Comparison of ENCODE assay signal across 11 cellular contexts in genomic region chr3:46299608-46300460, GRCh38. TPM values are rescaled to one million over a fixed set of nuclear protein-coding genes. Genes with fewer than 3 reads are reported as not detected.
A peak's percentile ranks its signal among the peaks of the same experiment; 100 is the strongest.
DNase-seq lines count a peak whose midpoint lies in the region; ATAC-seq lines count a peak whose summit lies in the region.
"Had no signal": no experiment of that assay in that cellular context is flagged by ENCODE, and none has a peak within 500 bp of the region (broad histone marks: within the 10 kb centered on the region; RNA-seq: fewer than 3 reads in every experiment).

No MANE protein-coding gene starts in this region.

- ATAC-seq in activated CD8-positive, alpha-beta T cell treated with anti-CD3 and anti-CD28 coated beads, Interleukin-2, amount 10 ng/mL, durations not matched to agents 7 days and 5 days = peak; percentile 31
- peak; percentile 68 to 78 for ATAC-seq in stimulated activated naive B cell treated with anti-CD40 and anti-IgM and Interleukin-4, amounts not matched to agents 10 μg/mL and 1 μg/mL and 100 μg/mL, for 72 hours (replicated peaks)
- ATAC-seq in HG03025 (IDR thresholded peaks at IDR 0.05; ENCODE audit: low FRiP score, unreplicated experiment) (no peak), HG02763 (IDR thresholded peaks at IDR 0.05; ENCODE audit: unreplicated experiment) (no peak)

- no peaks in the 10 kb centered on the region for H3K36me3 ChIP-seq in KOPT-K1 (ENCODE audit: insufficient read depth, low read length)

- H3K27ac ChIP-seq in KOPT-K1 (ENCODE audit: low read depth, low read length, poor library complexity, severe bottlenecking) = peak overlapping the region; percentile 44

- peaks cover 9% of the 10 kb centered on the region for H3K27me3 Mint-ChIP-seq in activated CD4-positive, alpha-beta T cell treated with anti-CD3 and anti-CD28 coated beads, Interleukin-2, amount 10 ng/mL, durations not matched to agents 7 days and 5 days
- H3K27me3 Mint-ChIP-seq in activated CD8-positive, alpha-beta T cell treated with anti-CD3 and anti-CD28 coated beads, Interleukin-2, amount 10 ng/mL, durations not matched to agents 7 days and 5 days (ENCODE audit: low read depth) = no peaks in the 10 kb centered on the region
- no peaks in the 10 kb centered on the region for H3K27me3 Mint-ChIP-seq in stimulated activated naive B cell treated with anti-CD40 and anti-IgM and Interleukin-4, amounts not matched to agents 10 μg/mL and 1 μg/mL and 100 μg/mL, for 72 hours

- no peaks in the 10 kb centered on the region for H3K9me3 ChIP-seq in KOPT-K1 (ENCODE audit: insufficient read depth, low read length, poor library complexity, severe bottlenecking)

- H3K27ac Mint-ChIP-seq in activated CD4-positive, alpha-beta T cell treated with anti-CD3 and anti-CD28 coated beads, Interleukin-2, amount 10 ng/mL, durations not matched to agents 7 days and 5 days = peak overlapping the region; percentile 87
- peak overlapping the region; percentile 92 for H3K27ac Mint-ChIP-seq in activated CD8-positive, alpha-beta T cell treated with anti-CD3 and anti-CD28 coated beads, Interleukin-2, amount 10 ng/mL, durations not matched to agents 7 days and 5 days
- H3K27ac Mint-ChIP-seq in stimulated activated naive B cell treated with anti-CD40 and anti-IgM and Interleukin-4, amounts not matched to agents 10 μg/mL and 1 μg/mL and 100 μg/mL, for 72 hours = peak overlapping the region; percentile 93

- DNase-seq in activated CD4-positive, alpha-beta T cell treated with anti-CD3 and anti-CD28 coated beads, Interleukin-2, amount 10 ng/mL, durations not matched to agents 7 days and 5 days = peak; percentile 32
- no peak for DNase-seq in activated CD4-positive, alpha-beta T cell treated with anti-CD3 and anti-CD28 coated beads, Interleukin-2, amount 50 U/mL, for 1 hour
- DNase-seq in activated CD8-positive, alpha-beta T cell treated with anti-CD3 and anti-CD28 coated beads, Interleukin-2, amount 10 ng/mL, durations not matched to agents 7 days and 5 days = no peak
- no peak for DNase-seq in stimulated activated naive B cell treated with anti-CD40 and anti-IgM and Interleukin-4, amounts not matched to agents 10 μg/mL and 1 μg/mL and 100 μg/mL, for 72 hours
- DNase-seq in glomerular visceral epithelial cell (ENCODE audit: extremely low spot score) = no peak
- DNase-seq: activated gamma-delta T cell treated with Interleukin-2 at 50 U/mL for 16 hours, HCEC 1CT had no signal

- H3K9me3 Mint-ChIP-seq in activated CD4-positive, alpha-beta T cell treated with anti-CD3 and anti-CD28 coated beads, Interleukin-2, amount 10 ng/mL, durations not matched to agents 7 days and 5 days = peaks cover 7% of the 10 kb centered on the region
- no peaks in the 10 kb centered on the region for H3K9me3 Mint-ChIP-seq in activated CD8-positive, alpha-beta T cell treated with anti-CD3 and anti-CD28 coated beads, Interleukin-2, amount 10 ng/mL, durations not matched to agents 7 days and 5 days (ENCODE audit: insufficient read depth)
- H3K9me3 Mint-ChIP-seq in stimulated activated naive B cell treated with anti-CD40 and anti-IgM and Interleukin-4, amounts not matched to agents 10 μg/mL and 1 μg/mL and 100 μg/mL, for 72 hours = no peaks in the 10 kb centered on the region

- peak overlapping the region; percentile 4 for H3K4me3 Mint-ChIP-seq in activated CD4-positive, alpha-beta T cell treated with anti-CD3 and anti-CD28 coated beads, Interleukin-2, amount 10 ng/mL, durations not matched to agents 7 days and 5 days
- H3K4me3 Mint-ChIP-seq in activated CD8-positive, alpha-beta T cell treated with anti-CD3 and anti-CD28 coated beads, Interleukin-2, amount 10 ng/mL, durations not matched to agents 7 days and 5 days = peak overlapping the region; percentile 39
- peak overlapping the region; percentile 2 to 10 for H3K4me3 Mint-ChIP-seq in stimulated activated naive B cell treated with anti-CD40 and anti-IgM and Interleukin-4, amounts not matched to agents 10 μg/mL and 1 μg/mL and 100 μg/mL, for 72 hours

- CTCF ChIA-PET in activated CD4-positive, alpha-beta T cell treated with anti-CD3 and anti-CD28 coated beads, Interleukin-2, amount 10 ng/mL, durations not matched to agents 7 days and 5 days (lab: Charles Lee) = interaction anchor here (0.6 to 3.0 kb wide), 13 partner anchors 12 to 291 kb away, joined by 3 to 18 read pairs (median 4); no protein-coding TSS in a partner anchor
- CTCF ChIA-PET in activated CD8-positive, alpha-beta T cell treated with anti-CD3 and anti-CD28 coated beads, Interleukin-2, amount 10 ng/mL, durations not matched to agents 7 days and 5 days (lab: Charles Lee) = interaction anchor here (0.6 to 6.2 kb wide), 22 partner anchors 12 to 201 kb away, joined by 3 to 105 read pairs (median 5); partner anchors contain the start of genes CCR2 and CCR5

- peaks cover 74% of the 10 kb centered on the region for H3K4me1 Mint-ChIP-seq in activated CD4-positive, alpha-beta T cell treated with anti-CD3 and anti-CD28 coated beads, Interleukin-2, amount 10 ng/mL, durations not matched to agents 7 days and 5 days
- peaks cover 83% of the 10 kb centered on the region for H3K4me1 Mint-ChIP-seq in activated CD8-positive, alpha-beta T cell treated with anti-CD3 and anti-CD28 coated beads, Interleukin-2, amount 10 ng/mL, durations not matched to agents 7 days and 5 days (ENCODE audit: low read depth)
- peaks cover 49 to 77% of the 10 kb centered on the region in 2 donors for H3K4me1 Mint-ChIP-seq in stimulated activated naive B cell treated with anti-CD40 and anti-IgM and Interleukin-4, amounts not matched to agents 10 μg/mL and 1 μg/mL and 100 μg/mL, for 72 hours

- POLR2A ChIA-PET in activated CD4-positive, alpha-beta T cell treated with anti-CD3 and anti-CD28 coated beads, Interleukin-2, amount 10 ng/mL, durations not matched to agents 7 days and 5 days (lab: Charles Lee) = interaction anchor here (0.7 to 1.1 kb wide), 3 partner anchors 16 to 70 kb away, joined by 3 to 7 read pairs (median 4); partner anchors contain the start of gene CCR5
- POLR2A ChIA-PET in activated CD8-positive, alpha-beta T cell treated with anti-CD3 and anti-CD28 coated beads, Interleukin-2, amount 10 ng/mL, durations not matched to agents 7 days and 5 days (lab: Charles Lee) = interaction anchor here (0.8 to 3.6 kb wide), 8 partner anchors 15 to 84 kb away, joined by 3 to 22 read pairs (median 3); partner anchors contain the start of gene CCR5

- peaks cover 22% of the 10 kb centered on the region for H3K36me3 Mint-ChIP-seq in activated CD4-positive, alpha-beta T cell treated with anti-CD3 and anti-CD28 coated beads, Interleukin-2, amount 10 ng/mL, durations not matched to agents 7 days and 5 days (ENCODE audit: low read depth)
- H3K36me3 Mint-ChIP-seq in activated CD8-positive, alpha-beta T cell treated with anti-CD3 and anti-CD28 coated beads, Interleukin-2, amount 10 ng/mL, durations not matched to agents 7 days and 5 days (ENCODE audit: low read depth) = peaks cover 17% of the 10 kb centered on the region
- no peaks in the 10 kb centered on the region for H3K36me3 Mint-ChIP-seq in stimulated activated naive B cell treated with anti-CD40 and anti-IgM and Interleukin-4, amounts not matched to agents 10 μg/mL and 1 μg/mL and 100 μg/mL, for 72 hours

RNA-seq across cellular contexts. Expression of gene CCR2, which starts 54.1 kb away (rescaled TPM):
- total RNA-seq in activated CD4-positive, alpha-beta T cell treated with anti-CD3 and anti-CD28 coated beads, Interleukin-2, amount 10 ng/mL, durations not matched to agents 7 days and 5 days = 10 to 100 TPM; 28.6 to 29.1 TPM
- 10 to 100 TPM; 70.8 to 70.9 TPM for total RNA-seq in activated CD8-positive, alpha-beta T cell treated with anti-CD3 and anti-CD28 coated beads, Interleukin-2, amount 10 ng/mL, durations not matched to agents 7 days and 5 days
- total RNA-seq: LHCN-M2 had no signal

RNA-seq across cellular contexts. Expression of gene CCR3, which starts 57.6 kb away (rescaled TPM):
- total RNA-seq in activated CD4-positive, alpha-beta T cell treated with anti-CD3 and anti-CD28 coated beads, Interleukin-2, amount 10 ng/mL, durations not matched to agents 7 days and 5 days = not detected
- under 1 TPM; 0.34 to 0.37 TPM for total RNA-seq in activated CD8-positive, alpha-beta T cell treated with anti-CD3 and anti-CD28 coated beads, Interleukin-2, amount 10 ng/mL, durations not matched to agents 7 days and 5 days
- total RNA-seq: LHCN-M2 had no signal

Comparison
In these comparisons a context has a peak if more than half of its experiments do, and no peak if none do; other contexts are left out.
1. ATAC-seq: peak in activated CD8-positive, alpha-beta T cell treated with anti-CD3 and anti-CD28 coated beads, Interleukin-2, amount 10 ng/mL, durations not matched to agents 7 days and 5 days (single experiment) and stimulated activated naive B cell treated with anti-CD40 and anti-IgM and Interleukin-4, amounts not matched to agents 10 μg/mL and 1 μg/mL and 100 μg/mL, for 72 hours (2 of 2); none in HG03025 (single experiment) and HG02763 (single experiment).
2. Peak in every context shown above with its lines, with median percentiles within 50 percentile points of each other: H3K27ac Mint-ChIP-seq and H3K4me3 Mint-ChIP-seq.